In genomic region chr6:146200136-146200708, GRCh38 we compare ENCODE assay signal across 18 cellular contexts.
DNase-seq lines count a peak whose midpoint lies in the region; ATAC-seq and TF ChIP-seq lines count a peak whose summit lies in the region.
"Had no signal": no experiment of that assay in that cellular context is flagged by ENCODE, and none has a peak within 500 bp of the region (broad histone marks: within the 10 kb centered on the region; RNA-seq: fewer than 3 reads in every experiment).

No MANE protein-coding gene starts in this region.

- DNase-seq in G401 (ENCODE audit: low spot score) (peak; percentile 81), NCI-H2171 treated with DMSO at 0.1 percent for 48 hours (lab: John Stamatoyannopoulos, UW) (peak; percentile 49), midbrain (lab: John Stamatoyannopoulos, UW) (peak; percentile 12), COLO668 (lab: John Stamatoyannopoulos, UW; ENCODE audit: unreplicated experiment) (no peak), stomach (no peak), GM13977 (ENCODE audit: low spot score) (no peak)
- DNase-seq: activated CD4-positive, alpha-beta T cell treated with anti-CD3 and anti-CD28 coated beads, Interleukin-2, amount 10 ng/mL, durations not matched to agents 24 days and 14 days; activated T-cell treated with anti-CD3 and anti-CD28 coated beads for 4 hours; central memory CD4-positive, alpha-beta T cell; GOT3; MM.1S; natural killer cell; OCI-M1 had no signal

- H3K4me3 Mint-ChIP-seq in brain, result no peak overlapping the region
- H3K4me3 Mint-ChIP-seq: activated CD4-positive, alpha-beta T cell treated with anti-CD3 and anti-CD28 coated beads, Interleukin-2, amount 10 ng/mL, durations not matched to agents 24 days and 14 days; activated naive CD4-positive, alpha-beta T cell treated with anti-CD3 and anti-CD28 coated beads, Interleukin-2, amount 50 U/mL, for 24 hours; B cell; natural killer cell had no signal

- WGBS in stomach, 5 donors, result 52 to 79% (median 70%) methylated on average over 2 of the region's 2 CpGs

- in situ Hi-C loops in G401 (cut with HindIII; ENCODE audit: low sequenced_read_pairs), result no loop called here
- in situ Hi-C loops in GM13977 (cut with MboI; ENCODE audit: low pct_unique_long_range_greater_than_20kb, low sequenced_read_pairs, unreplicated experiment), result no loop called here

- ATAC-seq in HG03045 (IDR thresholded peaks at IDR 0.05; ENCODE audit: unreplicated experiment), result no peak
- ATAC-seq: natural killer cell had no signal

- TF ChIP-seq POLR2A in stomach (IDR thresholded peaks at IDR 0.05), result no peak

- no peaks in the 10 kb centered on the region for H3K9me3 ChIP-seq in stomach

- H3K27me3 ChIP-seq in stomach, result no peaks in the 10 kb centered on the region

- no peak for TF ChIP-seq EP300 in stomach (IDR thresholded peaks at IDR 0.05)

- no peak overlapping the region for H3K27ac ChIP-seq in stomach

- no peaks in the 10 kb centered on the region for H3K4me1 ChIP-seq in stomach

- H3K36me3 ChIP-seq in stomach, result no peaks in the 10 kb centered on the region

- peak overlapping the region in 4 of 5 experiments; percentile 1 to 88 (median 51) for H3K27ac Mint-ChIP-seq in brain
- H3K27ac Mint-ChIP-seq: activated CD4-positive, alpha-beta T cell treated with anti-CD3 and anti-CD28 coated beads, Interleukin-2, amount 10 ng/mL, durations not matched to agents 24 days and 14 days; activated naive CD4-positive, alpha-beta T cell treated with anti-CD3 and anti-CD28 coated beads, Interleukin-2, amount 50 U/mL, for 24 hours; B cell; natural killer cell had no signal

- TF ChIP-seq CTCF in brain (conservative IDR thresholded peaks at IDR 0.05), result no peak
- TF ChIP-seq CTCF in stomach (IDR thresholded peaks at IDR 0.05), result no peak
- no peak for TF ChIP-seq CTCF in GM13977 (IDR thresholded peaks at IDR 0.05; ENCODE audit: extremely low read depth, insufficient read depth, missing control alignments)

- peaks cover 26% of the 10 kb centered on the region for H3K4me1 Mint-ChIP-seq in brain
- H3K4me1 Mint-ChIP-seq: activated CD4-positive, alpha-beta T cell treated with anti-CD3 and anti-CD28 coated beads, Interleukin-2, amount 10 ng/mL, durations not matched to agents 24 days and 14 days; activated naive CD4-positive, alpha-beta T cell treated with anti-CD3 and anti-CD28 coated beads, Interleukin-2, amount 50 U/mL, for 24 hours; B cell; natural killer cell had no signal

- intact Hi-C loops in stomach (cut with DNase I; ENCODE audit: low total_unique reads), result no loop called here

- peaks cover 9% of the 10 kb centered on the region for H3K27me3 Mint-ChIP-seq in brain
- H3K27me3 Mint-ChIP-seq: activated CD4-positive, alpha-beta T cell treated with anti-CD3 and anti-CD28 coated beads, Interleukin-2, amount 10 ng/mL, durations not matched to agents 24 days and 14 days; activated naive CD4-positive, alpha-beta T cell treated with anti-CD3 and anti-CD28 coated beads, Interleukin-2, amount 50 U/mL, for 24 hours; B cell had no signal

- no peaks in the 10 kb centered on the region for H3K36me3 Mint-ChIP-seq in brain
- H3K36me3 Mint-ChIP-seq: activated naive CD4-positive, alpha-beta T cell treated with anti-CD3 and anti-CD28 coated beads, Interleukin-2, amount 50 U/mL, for 24 hours; natural killer cell had no signal

- H3K4me3 ChIP-seq in stomach, result no peak overlapping the region
- H3K4me3 ChIP-seq: lung had no signal

- H3K9me3 Mint-ChIP-seq in brain, result no peaks in the 10 kb centered on the region
- H3K9me3 Mint-ChIP-seq: activated CD4-positive, alpha-beta T cell treated with anti-CD3 and anti-CD28 coated beads, Interleukin-2, amount 10 ng/mL, durations not matched to agents 24 days and 14 days; activated naive CD4-positive, alpha-beta T cell treated with anti-CD3 and anti-CD28 coated beads, Interleukin-2, amount 50 U/mL, for 24 hours had no signal

Comparison
In these comparisons a context has a peak if more than half of its experiments do, and no peak if none do; other contexts are left out.
1. DNase-seq: peak in G401 (single experiment), NCI-H2171 treated with DMSO at 0.1 percent for 48 hours (single experiment) and midbrain (single experiment); none in COLO668 (single experiment), stomach (single experiment) and GM13977 (single experiment).